In the genomic region with DNA sequence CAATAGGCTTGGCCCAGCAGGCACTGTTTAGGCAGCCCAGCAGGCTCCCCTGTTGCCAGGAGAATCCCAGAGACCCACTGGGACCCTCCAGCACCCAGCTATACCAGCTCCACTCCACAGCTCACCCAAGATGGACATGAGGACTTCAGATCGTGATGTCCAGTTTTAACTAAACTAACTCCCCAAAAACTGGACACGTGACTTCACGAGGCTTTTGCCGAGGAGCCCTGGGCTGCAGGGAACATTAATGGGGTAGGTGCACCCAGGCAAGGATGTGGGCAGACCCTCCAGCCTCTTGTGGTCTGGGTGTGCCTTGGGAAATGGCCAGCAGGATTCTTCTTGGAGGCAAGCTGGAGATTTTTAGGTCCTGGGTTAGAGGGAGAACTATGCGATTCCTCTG, we compare ENCODE assay signal across 16 cellular contexts. TPM values are rescaled to one million over a fixed set of nuclear protein-coding genes. Genes with fewer than 3 reads are reported as not detected.
"Had no signal": no experiment of that assay in that cellular context is flagged by ENCODE, and none has a peak within 500 bp of the region (broad histone marks: within the 10 kb centered on the region; RNA-seq: fewer than 3 reads in every experiment).

No MANE protein-coding gene starts in this region.

- H3K4me1 ChIP-seq: breast epithelium had no signal

- DNase-seq: activated CD4-positive, alpha-beta T cell treated with anti-CD3 and anti-CD28 coated beads for 1 hour; activated naive CD4-positive, alpha-beta T cell treated with anti-CD3 and anti-CD28 coated beads, Interleukin-2, amount 50 U/mL, for 16 hours; activated T-cell treated with anti-CD3 and anti-CD28 coated beads, Interleukin-2, amount 50 U/mL, for 72 hours; effector CD4-positive, alpha-beta T cell; mesendoderm; small intestine; stimulated activated CD4-positive, alpha-beta T cell treated with anti-CD3 and anti-CD28 coated beads, Interleukin-4, amount 100 ng/mL, for 1 hour; T-helper 1 cell had no signal

- ATAC-seq: activated T-cell treated with anti-CD3 and anti-CD28 coated beads, Interleukin-2, amount 50 U/mL, for 72 hours; esophagus mucosa; naive thymus-derived CD8-positive, alpha-beta T cell; stimulated activated naive CD8-positive, alpha-beta T cell treated with anti-CD3 and anti-CD28 coated beads, Interleukin-15, amount 100 ng/mL, for 72 hours had no signal

- H3K4me3 ChIP-seq: breast epithelium, gastroesophageal sphincter, heart left ventricle had no signal

- H3K36me3 ChIP-seq: breast epithelium, gastroesophageal sphincter, heart left ventricle, neutrophil had no signal

- H3K36me3 Mint-ChIP-seq: naive thymus-derived CD8-positive, alpha-beta T cell had no signal

- H3K27me3 ChIP-seq: breast epithelium, gastroesophageal sphincter had no signal

- H3K4me3 Mint-ChIP-seq: activated T-cell treated with anti-CD3 and anti-CD28 coated beads, Interleukin-2, amount 50 U/mL, for 72 hours; naive thymus-derived CD8-positive, alpha-beta T cell; stimulated activated naive CD8-positive, alpha-beta T cell treated with anti-CD3 and anti-CD28 coated beads, Interleukin-15, amount 100 ng/mL, for 72 hours had no signal

- H3K27ac ChIP-seq: breast epithelium, gastroesophageal sphincter, heart left ventricle, neutrophil had no signal

- H3K27me3 Mint-ChIP-seq: naive thymus-derived CD8-positive, alpha-beta T cell had no signal

- H3K27ac Mint-ChIP-seq: activated T-cell treated with anti-CD3 and anti-CD28 coated beads, Interleukin-2, amount 50 U/mL, for 72 hours; progenitor cell of endocrine pancreas had no signal

- H3K9me3 Mint-ChIP-seq: activated T-cell treated with anti-CD3 and anti-CD28 coated beads, Interleukin-2, amount 50 U/mL, for 72 hours; naive thymus-derived CD8-positive, alpha-beta T cell; stimulated activated naive CD8-positive, alpha-beta T cell treated with anti-CD3 and anti-CD28 coated beads, Interleukin-15, amount 100 ng/mL, for 72 hours had no signal

- H3K9me3 ChIP-seq: breast epithelium, gastroesophageal sphincter, heart left ventricle, neutrophil had no signal

RNA-seq across cellular contexts. Expression of gene NKD2, which starts 8.9 kb away (rescaled TPM):
- total RNA-seq: naive thymus-derived CD8-positive, alpha-beta T cell had no signal
